In the genomic region with DNA sequence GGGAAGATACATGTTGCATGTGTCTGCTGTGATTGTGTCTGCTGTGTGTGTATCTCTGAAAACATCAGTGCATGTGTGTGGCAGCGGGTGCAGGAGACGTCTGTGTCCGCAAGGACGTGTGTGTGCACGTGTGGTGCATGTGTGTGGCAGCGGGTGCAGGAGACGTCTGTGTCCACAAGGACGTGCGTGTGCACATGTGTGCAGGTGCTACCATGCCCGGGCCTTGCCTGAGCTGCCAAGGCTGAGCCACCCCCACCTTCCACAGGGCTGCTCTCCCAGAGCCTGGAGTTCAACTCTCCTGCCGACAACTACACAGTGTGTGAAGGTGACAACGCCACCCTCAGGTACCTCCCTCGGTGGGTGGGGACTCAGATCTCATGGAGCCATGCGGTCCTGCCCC, we compare ENCODE assay signal across 15 cellular contexts. TPM values are rescaled to one million over a fixed set of nuclear protein-coding genes. Genes with fewer than 3 reads are reported as not detected.
DNase-seq lines count a peak whose midpoint lies in the region; ATAC-seq and TF ChIP-seq lines count a peak whose summit lies in the region.
"Had no signal": no experiment of that assay in that cellular context is flagged by ENCODE, and none has a peak within 500 bp of the region (broad histone marks: within the 10 kb centered on the region; RNA-seq: fewer than 3 reads in every experiment).

No MANE protein-coding gene starts in this region.

- no peaks in the 10 kb centered on the region for H3K4me1 ChIP-seq in HCT116 (ENCODE audit: control insufficient read depth in 1 of 2, insufficient read depth in 2 of 2, low read length in 2 of 2)
- no peaks in the 10 kb centered on the region for H3K4me1 ChIP-seq in endodermal cell (ENCODE audit: control insufficient read depth, insufficient read depth, low read length)
- H3K4me1 ChIP-seq in spleen, result peaks cover 0 to 3% (median 1%) of the 10 kb centered on the region in 6 donors

- H3K79me2 ChIP-seq in HCT116 (ENCODE audit: insufficient read depth, low read length), result no peaks in the 10 kb centered on the region

- WGBS in endodermal cell (ENCODE audit: insufficient coverage in 1 of 2, insufficient read length in 1 of 2), 2 experiments, result 91 to 94% methylated on average over 12 to 14 of the region's 14 CpGs
- 82 to 88% (median 85%) methylated on average over 8 to 14 of the region's 14 CpGs for WGBS in spleen, 5 donors

- no peak overlapping the region for H3K27ac Mint-ChIP-seq in endodermal cell
- no peak overlapping the region for H3K27ac Mint-ChIP-seq in activated naive CD8-positive, alpha-beta T cell treated with anti-CD3 and anti-CD28 coated beads, Interleukin-2, amount 50 U/mL, for 24 hours
- H3K27ac Mint-ChIP-seq: CD8-positive, alpha-beta T cell had no signal

- H4K20me1 ChIP-seq in HCT116 (ENCODE audit: insufficient read depth), result no peaks in the 10 kb centered on the region

- peaks cover 4% of the 10 kb centered on the region for H3K27me3 Mint-ChIP-seq in endodermal cell (ENCODE audit: insufficient read depth)
- H3K27me3 Mint-ChIP-seq in activated naive CD8-positive, alpha-beta T cell treated with anti-CD3 and anti-CD28 coated beads, Interleukin-2, amount 50 U/mL, for 24 hours, result peaks cover 37% of the 10 kb centered on the region

- no TSS peak for BruUV-seq in HCT116 (replicated peaks; lab: Mats Ljungman, UMichigan)

- no peaks in the 10 kb centered on the region for H3K9me3 Mint-ChIP-seq in endodermal cell
- no peaks in the 10 kb centered on the region for H3K9me3 Mint-ChIP-seq in activated naive CD8-positive, alpha-beta T cell treated with anti-CD3 and anti-CD28 coated beads, Interleukin-2, amount 50 U/mL, for 24 hours
- H3K9me3 Mint-ChIP-seq: CD8-positive, alpha-beta T cell had no signal

- no peak for DNase-seq in HCT116 (ENCODE audit: low read depth, low spot score)
- peak; percentile 44 for DNase-seq in endodermal cell
- DNase-seq in spleen, result peak; percentile 55
- no peak for DNase-seq in activated naive CD8-positive, alpha-beta T cell treated with anti-CD3 and anti-CD28 coated beads, Interleukin-2, amount 50 U/mL, for 24 hours
- DNase-seq: CD8-positive, alpha-beta T cell; COR-L47; DMS153; DMS79 treated with DMSO at 0.1 percent for 48 hours; EL; GOT3; HCEC 1CT had no signal

- POLR2A ChIA-PET in HCT116 (lab: Charles Lee), result no interaction called here

- H3K27ac ChIP-seq in HCT116 (ENCODE audit: low read depth, low read length) (no peak overlapping the region), endodermal cell (ENCODE audit: low read depth, low read length) (no peak overlapping the region), spleen (no peak overlapping the region)

- TF ChIP-seq RAD21 in HCT116 (IDR thresholded peaks at IDR 0.05; ENCODE audit: low read depth), result no peak

- H3K36me3 ChIP-seq in HCT116 (ENCODE audit: control insufficient read depth in 1 of 2, insufficient read depth in 2 of 2, low read length in 2 of 2) (no peaks in the 10 kb centered on the region), endodermal cell (ENCODE audit: control insufficient read depth, insufficient read depth, low read length) (no peaks in the 10 kb centered on the region), spleen (no peaks in the 10 kb centered on the region)

- intact Hi-C loops in HCT116 (cut with micrococcal nuclease) (no loop called here), spleen (cut with DNase I; ENCODE audit: low total_unique reads) (no loop called here)

- no peak overlapping the region for H3K4me3 ChIP-seq in HCT116 (replicated peaks in 1 of 2; ENCODE audit: low read depth in 1 of 2, low read length in 2 of 2)
- no peak overlapping the region for H3K4me3 ChIP-seq in endodermal cell (ENCODE audit: low read length)
- H3K4me3 ChIP-seq in spleen, result no peak overlapping the region

- no peaks in the 10 kb centered on the region for H3K9me2 ChIP-seq in HCT116 (ENCODE audit: insufficient read depth)

- H3K4me1 Mint-ChIP-seq in endodermal cell, result no peaks in the 10 kb centered on the region
- H3K4me1 Mint-ChIP-seq in activated naive CD8-positive, alpha-beta T cell treated with anti-CD3 and anti-CD28 coated beads, Interleukin-2, amount 50 U/mL, for 24 hours, result peaks cover 9% of the 10 kb centered on the region

- ATAC-seq in HCT116 (peak; percentile 45), GM18858 (IDR thresholded peaks at IDR 0.05; ENCODE audit: unreplicated experiment) (no peak)
- ATAC-seq in activated naive CD8-positive, alpha-beta T cell treated with anti-CD3 and anti-CD28 coated beads, Interleukin-2, amount 50 U/mL, for 24 hours, result no peak
- ATAC-seq: CD8-positive, alpha-beta T cell had no signal

- RAD21 ChIA-PET in HCT116 (lab: Charles Lee; ENCODE audit: low non-redundant PET in 1 of 2, low total read pairs in 2 of 2, uncharacterized antibody in 2 of 2, unreplicated experiment in 2 of 2), result no interaction called here

- peaks cover 22% of the 10 kb centered on the region for H3K36me3 Mint-ChIP-seq in endodermal cell (ENCODE audit: low read depth)
- no peaks in the 10 kb centered on the region for H3K36me3 Mint-ChIP-seq in activated naive CD8-positive, alpha-beta T cell treated with anti-CD3 and anti-CD28 coated beads, Interleukin-2, amount 50 U/mL, for 24 hours (ENCODE audit: low read depth)
- H3K36me3 Mint-ChIP-seq: CD14-positive monocyte; CD8-positive, alpha-beta T cell had no signal

- H3K4me2 ChIP-seq in HCT116 (ENCODE audit: low read length), result no peak overlapping the region

- CTCF ChIA-PET in HCT116 (lab: Charles Lee), result no interaction called here

- no peak overlapping the region for H3K4me3 Mint-ChIP-seq in endodermal cell
- H3K4me3 Mint-ChIP-seq in activated naive CD8-positive, alpha-beta T cell treated with anti-CD3 and anti-CD28 coated beads, Interleukin-2, amount 50 U/mL, for 24 hours, result no peak overlapping the region
- H3K4me3 Mint-ChIP-seq: CD14-positive monocyte; CD8-positive, alpha-beta T cell had no signal

- no peak overlapping the region for H2AFZ ChIP-seq in HCT116 (ENCODE audit: low read depth, low read length, poor library complexity, severe bottlenecking)

- TF ChIP-seq CTCF in HCT116 (IDR thresholded peaks at IDR 0.05 in 2 of 3, conservative IDR thresholded peaks at IDR 0.05 in 1 of 3; ENCODE audit: borderline replicate concordance in 1 of 3, insufficient read depth in 1 of 3, low read depth in 2 of 3, low read length in 2 of 3), result no peak
- no peak for TF ChIP-seq CTCF in endodermal cell (conservative IDR thresholded peaks at IDR 0.05)
- no peak for TF ChIP-seq CTCF in spleen (IDR thresholded peaks at IDR 0.05 in 8 of 11, conservative IDR thresholded peaks at IDR 0.05 in 3 of 11)

- H3K9me3 ChIP-seq in HCT116 (ENCODE audit: control insufficient read depth in 1 of 2, insufficient read depth in 1 of 2, low read depth in 1 of 2, low read length in 2 of 2) (no peaks in the 10 kb centered on the region), endodermal cell (ENCODE audit: control insufficient read depth, low read length) (no peaks in the 10 kb centered on the region), spleen (no peaks in the 10 kb centered on the region)

- TF ChIP-seq POLR2A in HCT116 (IDR thresholded peaks at IDR 0.05; ENCODE audit: borderline replicate concordance, extremely low read depth, insufficient read depth, insufficient read length), result no peak
- TF ChIP-seq POLR2A in spleen (IDR thresholded peaks at IDR 0.05), result no peak

- H3K27me3 ChIP-seq in HCT116 (ENCODE audit: insufficient read depth, low read length) (peaks cover 8% of the 10 kb centered on the region; the same call in 1 of the 2 replicates), endodermal cell (ENCODE audit: control insufficient read depth, insufficient read depth, low read length, poor library complexity, severe bottlenecking) (no peaks in the 10 kb centered on the region), spleen (replicated peaks in 1 of 7) (peaks cover 0 to 67% (median 12%) of the 10 kb centered on the region in 7 donors)

- no peak overlapping the region for H3K9ac ChIP-seq in HCT116 (ENCODE audit: low read length)
- H3K9ac ChIP-seq in endodermal cell (ENCODE audit: extremely low read depth, low read length, poor library complexity, severe bottlenecking), result no peak overlapping the region

RNA-seq across cellular contexts. Expression of a gene that starts 10.4 kb away (rescaled TPM):
- total RNA-seq in HCT116 (2021; ENCODE audit: unreplicated experiment) (not detected), endodermal cell (10 to 100 TPM; 42.7 to 49.4 TPM), spleen (not detected)
- 0.07 and 0.12 TPM in 2 replicates for polyA plus RNA-seq in HCT116 (2012)
- polyA plus RNA-seq in endodermal cell (2013, experiment 1 of 2), result 66.0 TPM
- 57.1 TPM for polyA plus RNA-seq in endodermal cell (2013, experiment 2 of 2)
- under 1 TPM in 1 of 3 donors, not detected in 2; 0.03 TPM for polyA plus RNA-seq in spleen
- total RNA-seq: CD8-positive, alpha-beta T cell had no signal
- polyA plus RNA-seq: BJ, CD14-positive monocyte had no signal

RNA-seq across cellular contexts. Expression of a gene that starts 20.1 kb away (rescaled TPM):
- 4.6 TPM for total RNA-seq in HCT116 (2021; ENCODE audit: unreplicated experiment)
- polyA plus RNA-seq in HCT116 (2012), result 2.6 and 2.9 TPM in 2 replicates
- total RNA-seq in endodermal cell, result 10 to 100 TPM in 1 of 2 donors, 1 to 10 TPM in 1; 6.4 to 11.5 TPM
- 7.5 TPM for polyA plus RNA-seq in endodermal cell (2013, experiment 1 of 2)
- 7.0 TPM for polyA plus RNA-seq in endodermal cell (2013, experiment 2 of 2)
- total RNA-seq in spleen, result 1 to 10 TPM; 1.1 to 2.6 (median 1.6) TPM
- polyA plus RNA-seq in spleen, result 1 to 10 TPM; 1.2 to 2.3 (median 1.7) TPM
- total RNA-seq: CD8-positive, alpha-beta T cell had no signal

RNA-seq across cellular contexts. Expression of a gene that starts 44.4 kb away (rescaled TPM):
- 140 TPM for total RNA-seq in HCT116 (2021; ENCODE audit: unreplicated experiment)
- polyA plus RNA-seq in HCT116 (2012), result 194 and 238 TPM in 2 replicates
- total RNA-seq in endodermal cell, result 10 to 100 TPM; 54.3 to 77.3 TPM
- polyA plus RNA-seq in endodermal cell (2013, experiment 1 of 2), result 65.3 TPM
- 60.7 TPM for polyA plus RNA-seq in endodermal cell (2013, experiment 2 of 2)
- 10 to 100 TPM; 41.4 to 78.0 (median 54.1) TPM for total RNA-seq in spleen
- 100 to 1,000 TPM in 1 of 3 donors, 10 to 100 TPM in 2; 81.6 to 133 (median 93.5) TPM for polyA plus RNA-seq in spleen

RNA-seq across cellular contexts. Expression of a gene that starts 47.0 kb away (rescaled TPM):
- total RNA-seq in HCT116 (2021; ENCODE audit: unreplicated experiment) (1.8 TPM), endodermal cell (1 to 10 TPM; 1.3 to 2.5 TPM), spleen (1 to 10 TPM in 5 of 7 donors, not detected in 2; 2.1 to 4.9 (median 2.5) TPM)
- 1.3 and 2.0 TPM in 2 replicates for polyA plus RNA-seq in HCT116 (2012)
- 3.7 TPM for polyA plus RNA-seq in endodermal cell (2013, experiment 1 of 2)
- 2.4 TPM for polyA plus RNA-seq in endodermal cell (2013, experiment 2 of 2)
- 1 to 10 TPM in 1 of 3 donors, under 1 TPM in 2; 0.36 to 3.4 (median 0.77) TPM for polyA plus RNA-seq in spleen
- total RNA-seq: A673 had no signal
- polyA plus RNA-seq: CD14-positive monocyte had no signal

RNA-seq across cellular contexts. Expression of a gene that starts 50.7 kb away (rescaled TPM):
- total RNA-seq in HCT116 (2021; ENCODE audit: unreplicated experiment) (not detected), endodermal cell (not detected), spleen (100 to 1,000 TPM in 3 of 7 donors, 10 to 100 TPM in 4; 54.5 to 144 (median 94.1) TPM)
- polyA plus RNA-seq in HCT116 (2012), result 0.10 TPM in 1 of 2 replicates, not detected in the other
- not detected for polyA plus RNA-seq in endodermal cell (2013, experiment 1 of 2)
- polyA plus RNA-seq in endodermal cell (2013, experiment 2 of 2), result not detected
- polyA plus RNA-seq in spleen, result 10 to 100 TPM; 30.8 to 43.7 (median 37.8) TPM
- total RNA-seq: A673 had no signal
- polyA plus RNA-seq: BJ had no signal

Comparison
In these comparisons a context has a peak if more than half of its experiments do, and no peak if none do; other contexts are left out.
1. DNase-seq: peak in endodermal cell (single experiment) and spleen (single experiment); none in HCT116 (single experiment) and activated naive CD8-positive, alpha-beta T cell treated with anti-CD3 and anti-CD28 coated beads, Interleukin-2, amount 50 U/mL, for 24 hours (single experiment).
2. RNA of a gene that starts 10.4 kb away (total RNA-seq): 42.7 to 49.4 TPM in endodermal cell; not detected in HCT116 (single experiment) and not detected in spleen; every median in the first group is over 10 times any median in the second.